1 cellular context compared by ENCODE assay signal in the genomic region with DNA sequence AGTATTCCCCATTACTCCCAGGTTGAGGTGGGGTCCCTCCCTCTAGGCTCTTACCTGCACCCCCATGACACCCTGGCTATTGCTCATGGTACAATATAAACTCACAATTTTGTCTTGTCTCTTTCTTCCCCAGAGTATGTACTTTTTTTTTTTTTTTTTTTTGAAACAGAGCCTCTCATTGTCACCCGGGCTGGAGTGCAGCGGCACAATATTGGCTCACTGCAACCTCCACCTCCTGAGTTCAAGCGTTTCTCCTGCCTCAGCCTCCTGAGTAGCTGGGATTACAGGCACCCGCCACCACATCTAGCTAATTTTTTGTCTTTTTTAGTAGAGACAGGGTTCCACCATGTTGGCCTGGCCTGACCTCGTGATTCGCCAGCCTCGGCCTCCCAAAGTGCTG.
TF ChIP-seq lines count a peak whose summit lies in the region.

No MANE protein-coding gene starts in this region.

TF ChIP-seq in H1, 55 proteins besides CTCF, POLR2A, EP300 and RAD21:
- no peak for TF ChIP-seq KDM4A (IDR thresholded peaks at IDR 0.05; ENCODE audit: low read depth, low read length, severe bottlenecking)
- TF ChIP-seq EZH2 (IDR thresholded peaks at IDR 0.05; ENCODE audit: low read depth, low read length, severe bottlenecking): no peak
- no peak for TF ChIP-seq CEBPB (IDR thresholded peaks at IDR 0.05; ENCODE audit: low read depth, low read length)
- no peak for TF ChIP-seq TBP (IDR thresholded peaks at IDR 0.05; ENCODE audit: low read depth, low read length)
- TF ChIP-seq NRF1 (IDR thresholded peaks at IDR 0.05; ENCODE audit: low read depth, low read length): no peak
- no peak for TF ChIP-seq SRF (IDR thresholded peaks at IDR 0.05; ENCODE audit: low read depth, low read length)
- no peak for TF ChIP-seq TAF7 (optimal IDR thresholded peaks at IDR 0.05; ENCODE audit: borderline replicate concordance, low read depth, low read length)
- TF ChIP-seq SP2 (IDR thresholded peaks at IDR 0.05; ENCODE audit: low read length): no peak
- TF ChIP-seq RFX5 (IDR thresholded peaks at IDR 0.05; ENCODE audit: borderline replicate concordance, low read depth, low read length): no peak
- no peak for TF ChIP-seq ASH2L (IDR thresholded peaks at IDR 0.05; ENCODE audit: low read length)
